Comparison of ENCODE assay signal across 2 cellular contexts in the genomic region with DNA sequence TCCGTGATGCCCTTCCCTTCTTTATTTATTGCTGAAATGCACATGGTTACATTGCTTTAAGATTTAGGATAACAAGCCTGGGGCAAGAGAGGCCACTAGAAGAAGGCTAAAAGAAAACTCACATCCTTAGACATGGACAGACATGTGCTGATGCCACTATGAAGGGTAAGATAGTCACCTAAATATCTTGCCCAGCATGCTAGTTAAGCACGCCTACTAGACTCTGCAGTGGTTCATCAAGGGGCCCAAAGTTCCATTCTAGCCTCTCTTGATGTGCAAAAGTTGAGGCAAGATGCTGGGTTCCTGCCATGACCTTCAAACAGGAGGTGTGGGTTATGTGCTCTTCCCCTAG.
TF ChIP-seq lines count a peak whose summit lies in the region.

No MANE protein-coding gene starts in this region.

TF ChIP-seq in SK-N-SH, 30 proteins besides CTCF, POLR2A, EP300 and RAD21 (continued from another document):
- TF ChIP-seq, protein P1, sequence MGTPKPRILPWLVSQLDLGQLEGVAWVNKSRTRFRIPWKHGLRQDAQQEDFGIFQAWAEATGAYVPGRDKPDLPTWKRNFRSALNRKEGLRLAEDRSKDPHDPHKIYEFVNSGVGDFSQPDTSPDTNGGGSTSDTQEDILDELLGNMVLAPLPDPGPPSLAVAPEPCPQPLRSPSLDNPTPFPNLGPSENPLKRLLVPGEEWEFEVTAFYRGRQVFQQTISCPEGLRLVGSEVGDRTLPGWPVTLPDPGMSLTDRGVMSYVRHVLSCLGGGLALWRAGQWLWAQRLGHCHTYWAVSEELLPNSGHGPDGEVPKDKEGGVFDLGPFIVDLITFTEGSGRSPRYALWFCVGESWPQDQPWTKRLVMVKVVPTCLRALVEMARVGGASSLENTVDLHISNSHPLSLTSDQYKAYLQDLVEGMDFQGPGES (IDR thresholded peaks at IDR 0.05; ENCODE audit: low read depth, low read length) = no peak
- TF ChIP-seq GATA2 (CRISPR knock-in tag; IDR thresholded peaks at IDR 0.05) (no peak), RCOR1 (IDR thresholded peaks at IDR 0.05; ENCODE audit: low read length) (no peak), ELF1 (IDR thresholded peaks at IDR 0.05) (no peak), SIN3A (IDR thresholded peaks at IDR 0.05; ENCODE audit: borderline replicate concordance, low read depth, low read length) (no peak), MEF2A (IDR thresholded peaks at IDR 0.05; ENCODE audit: borderline replicate concordance, low read depth) (no peak), YY1 (IDR thresholded peaks at IDR 0.05; ENCODE audit: low read depth) (no peak), RFX5 (IDR thresholded peaks at IDR 0.05; ENCODE audit: low read length) (no peak), NRF1 (IDR thresholded peaks at IDR 0.05; ENCODE audit: low read depth, low read length) (no peak), TCF12 (IDR thresholded peaks at IDR 0.05) (no peak), MXI1 (IDR thresholded peaks at IDR 0.05; ENCODE audit: low read depth, low read length) (no peak)
- TF ChIP-seq, protein P2, sequence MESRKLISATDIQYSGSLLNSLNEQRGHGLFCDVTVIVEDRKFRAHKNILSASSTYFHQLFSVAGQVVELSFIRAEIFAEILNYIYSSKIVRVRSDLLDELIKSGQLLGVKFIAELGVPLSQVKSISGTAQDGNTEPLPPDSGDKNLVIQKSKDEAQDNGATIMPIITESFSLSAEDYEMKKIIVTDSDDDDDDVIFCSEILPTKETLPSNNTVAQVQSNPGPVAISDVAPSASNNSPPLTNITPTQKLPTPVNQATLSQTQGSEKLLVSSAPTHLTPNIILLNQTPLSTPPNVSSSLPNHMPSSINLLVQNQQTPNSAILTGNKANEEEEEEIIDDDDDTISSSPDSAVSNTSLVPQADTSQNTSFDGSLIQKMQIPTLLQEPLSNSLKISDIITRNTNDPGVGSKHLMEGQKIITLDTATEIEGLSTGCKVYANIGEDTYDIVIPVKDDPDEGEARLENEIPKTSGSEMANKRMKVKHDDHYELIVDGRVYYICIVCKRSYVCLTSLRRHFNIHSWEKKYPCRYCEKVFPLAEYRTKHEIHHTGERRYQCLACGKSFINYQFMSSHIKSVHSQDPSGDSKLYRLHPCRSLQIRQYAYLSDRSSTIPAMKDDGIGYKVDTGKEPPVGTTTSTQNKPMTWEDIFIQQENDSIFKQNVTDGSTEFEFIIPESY (IDR thresholded peaks at IDR 0.05; ENCODE audit: borderline replicate concordance, low read depth) = no peak
- TF ChIP-seq, protein P3, sequence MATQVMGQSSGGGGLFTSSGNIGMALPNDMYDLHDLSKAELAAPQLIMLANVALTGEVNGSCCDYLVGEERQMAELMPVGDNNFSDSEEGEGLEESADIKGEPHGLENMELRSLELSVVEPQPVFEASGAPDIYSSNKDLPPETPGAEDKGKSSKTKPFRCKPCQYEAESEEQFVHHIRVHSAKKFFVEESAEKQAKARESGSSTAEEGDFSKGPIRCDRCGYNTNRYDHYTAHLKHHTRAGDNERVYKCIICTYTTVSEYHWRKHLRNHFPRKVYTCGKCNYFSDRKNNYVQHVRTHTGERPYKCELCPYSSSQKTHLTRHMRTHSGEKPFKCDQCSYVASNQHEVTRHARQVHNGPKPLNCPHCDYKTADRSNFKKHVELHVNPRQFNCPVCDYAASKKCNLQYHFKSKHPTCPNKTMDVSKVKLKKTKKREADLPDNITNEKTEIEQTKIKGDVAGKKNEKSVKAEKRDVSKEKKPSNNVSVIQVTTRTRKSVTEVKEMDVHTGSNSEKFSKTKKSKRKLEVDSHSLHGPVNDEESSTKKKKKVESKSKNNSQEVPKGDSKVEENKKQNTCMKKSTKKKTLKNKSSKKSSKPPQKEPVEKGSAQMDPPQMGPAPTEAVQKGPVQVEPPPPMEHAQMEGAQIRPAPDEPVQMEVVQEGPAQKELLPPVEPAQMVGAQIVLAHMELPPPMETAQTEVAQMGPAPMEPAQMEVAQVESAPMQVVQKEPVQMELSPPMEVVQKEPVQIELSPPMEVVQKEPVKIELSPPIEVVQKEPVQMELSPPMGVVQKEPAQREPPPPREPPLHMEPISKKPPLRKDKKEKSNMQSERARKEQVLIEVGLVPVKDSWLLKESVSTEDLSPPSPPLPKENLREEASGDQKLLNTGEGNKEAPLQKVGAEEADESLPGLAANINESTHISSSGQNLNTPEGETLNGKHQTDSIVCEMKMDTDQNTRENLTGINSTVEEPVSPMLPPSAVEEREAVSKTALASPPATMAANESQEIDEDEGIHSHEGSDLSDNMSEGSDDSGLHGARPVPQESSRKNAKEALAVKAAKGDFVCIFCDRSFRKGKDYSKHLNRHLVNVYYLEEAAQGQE (IDR thresholded peaks at IDR 0.05; ENCODE audit: low read depth, low read length) = no peak
- TF ChIP-seq, protein P4, sequence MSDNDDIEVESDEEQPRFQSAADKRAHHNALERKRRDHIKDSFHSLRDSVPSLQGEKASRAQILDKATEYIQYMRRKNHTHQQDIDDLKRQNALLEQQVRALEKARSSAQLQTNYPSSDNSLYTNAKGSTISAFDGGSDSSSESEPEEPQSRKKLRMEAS (IDR thresholded peaks at IDR 0.05; ENCODE audit: low read depth) = no peak
TF ChIP-seq in SK-N-SH: peak in this region for 0.

TF ChIP-seq in SK-N-SH treated with all-trans-retinoic acid at 6 μM for 48 hours, 23 proteins besides CTCF, POLR2A, EP300 and RAD21 (continued from another document):
- TF ChIP-seq GLIS3 (CRISPR knock-in tag; IDR thresholded peaks at IDR 0.05) (no peak), TCF4 (CRISPR knock-in tag; IDR thresholded peaks at IDR 0.05; ENCODE audit: borderline replicate concordance) (no peak), ESRRG (CRISPR knock-in tag; IDR thresholded peaks at IDR 0.05) (no peak), PPARA (CRISPR knock-in tag; IDR thresholded peaks at IDR 0.05; ENCODE audit: borderline replicate concordance) (no peak), ZFP3 (CRISPR knock-in tag; IDR thresholded peaks at IDR 0.05) (no peak), ZNF565 (CRISPR knock-in tag; conservative IDR thresholded peaks at IDR 0.05; ENCODE audit: low read depth) (no peak), TOX (CRISPR knock-in tag; IDR thresholded peaks at IDR 0.05; ENCODE audit: borderline replicate concordance) (no peak), SNAI2 (CRISPR knock-in tag; IDR thresholded peaks at IDR 0.05) (no peak), RARB (CRISPR knock-in tag; IDR thresholded peaks at IDR 0.05) (no peak), ZNF70 (CRISPR knock-in tag; IDR thresholded peaks at IDR 0.05) (no peak)
- TF ChIP-seq, protein P5, sequence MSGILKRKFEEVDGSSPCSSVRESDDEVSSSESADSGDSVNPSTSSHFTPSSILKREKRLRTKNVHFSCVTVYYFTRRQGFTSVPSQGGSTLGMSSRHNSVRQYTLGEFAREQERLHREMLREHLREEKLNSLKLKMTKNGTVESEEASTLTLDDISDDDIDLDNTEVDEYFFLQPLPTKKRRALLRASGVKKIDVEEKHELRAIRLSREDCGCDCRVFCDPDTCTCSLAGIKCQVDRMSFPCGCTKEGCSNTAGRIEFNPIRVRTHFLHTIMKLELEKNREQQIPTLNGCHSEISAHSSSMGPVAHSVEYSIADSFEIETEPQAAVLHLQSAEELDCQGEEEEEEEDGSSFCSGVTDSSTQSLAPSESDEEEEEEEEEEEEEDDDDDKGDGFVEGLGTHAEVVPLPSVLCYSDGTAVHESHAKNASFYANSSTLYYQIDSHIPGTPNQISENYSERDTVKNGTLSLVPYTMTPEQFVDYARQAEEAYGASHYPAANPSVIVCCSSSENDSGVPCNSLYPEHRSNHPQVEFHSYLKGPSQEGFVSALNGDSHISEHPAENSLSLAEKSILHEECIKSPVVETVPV (CRISPR knock-in tag; IDR thresholded peaks at IDR 0.05) = no peak
- TF ChIP-seq, protein P6, sequence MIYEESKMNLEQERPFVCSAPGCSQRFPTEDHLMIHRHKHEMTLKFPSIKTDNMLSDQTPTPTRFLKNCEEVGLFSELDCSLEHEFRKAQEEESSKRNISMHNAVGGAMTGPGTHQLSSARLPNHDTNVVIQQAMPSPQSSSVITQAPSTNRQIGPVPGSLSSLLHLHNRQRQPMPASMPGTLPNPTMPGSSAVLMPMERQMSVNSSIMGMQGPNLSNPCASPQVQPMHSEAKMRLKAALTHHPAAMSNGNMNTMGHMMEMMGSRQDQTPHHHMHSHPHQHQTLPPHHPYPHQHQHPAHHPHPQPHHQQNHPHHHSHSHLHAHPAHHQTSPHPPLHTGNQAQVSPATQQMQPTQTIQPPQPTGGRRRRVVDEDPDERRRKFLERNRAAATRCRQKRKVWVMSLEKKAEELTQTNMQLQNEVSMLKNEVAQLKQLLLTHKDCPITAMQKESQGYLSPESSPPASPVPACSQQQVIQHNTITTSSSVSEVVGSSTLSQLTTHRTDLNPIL (CRISPR knock-in tag; IDR thresholded peaks at IDR 0.05; ENCODE audit: low read depth) = no peak
